8 cellular contexts compared by ENCODE assay signal in the genomic region with DNA sequence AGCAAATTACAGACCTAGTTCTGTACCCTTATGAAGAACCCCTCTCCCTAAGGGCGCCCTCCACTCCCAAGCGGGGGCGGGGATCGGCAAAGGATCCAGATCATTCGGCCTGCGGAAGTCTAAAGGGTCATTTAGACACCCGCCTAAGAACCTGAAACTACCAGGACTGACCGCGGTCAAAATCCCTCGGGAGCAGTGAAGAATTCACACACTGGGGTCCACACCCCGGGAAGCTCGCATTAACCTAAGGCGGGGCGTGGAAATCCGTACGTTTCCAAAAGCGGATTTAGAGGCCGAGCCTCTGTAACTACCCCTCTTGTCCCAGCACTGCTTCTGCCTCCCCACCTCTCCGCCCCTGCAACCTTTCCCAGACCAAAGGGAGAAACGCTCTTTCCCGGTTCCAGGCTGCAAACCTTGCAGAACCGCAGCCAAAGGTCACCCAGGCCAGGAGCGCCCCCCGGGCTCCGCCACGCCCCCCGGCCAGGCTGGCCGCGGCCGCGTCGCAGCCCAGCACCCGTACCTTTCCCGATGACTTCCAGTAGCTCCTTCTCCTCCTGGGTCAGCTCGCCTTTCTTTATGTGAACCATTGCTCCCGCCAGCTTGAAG. TPM values are rescaled to one million over a fixed set of nuclear protein-coding genes. Genes with fewer than 3 reads are reported as not detected.
DNase-seq lines count a peak whose midpoint lies in the region; ATAC-seq lines count a peak whose summit lies in the region.

No MANE protein-coding gene starts in this region.

- peaks cover 52% of the 10 kb centered on the region for H3K4me1 Mint-ChIP-seq in activated T-cell treated with anti-CD3 and anti-CD28 coated beads, Interleukin-2, amount 50 U/mL, for 4 hours (ENCODE audit: low read depth)
- H3K4me1 Mint-ChIP-seq in activated naive CD8-positive, alpha-beta T cell treated with anti-CD3 and anti-CD28 coated beads, Interleukin-2, amount 50 U/mL, for 24 hours = peaks cover 58% of the 10 kb centered on the region

- peak in 1 of 2 donors; percentile 1 for ATAC-seq in activated T-cell treated with anti-CD3 and anti-CD28 coated beads, Interleukin-2, amount 50 U/mL, for 4 hours
- peak; percentile 6 for ATAC-seq in activated naive CD8-positive, alpha-beta T cell treated with anti-CD3 and anti-CD28 coated beads, Interleukin-2, amount 50 U/mL, for 24 hours

- H3K27ac ChIP-seq in Karpas-422 (ENCODE audit: low read length) = peak overlapping the region; percentile 79

- H3K9ac ChIP-seq in Karpas-422 (ENCODE audit: low read length) (peak overlapping the region; percentile 85), skeletal muscle satellite cell (ENCODE audit: low read depth, low read length) (peak overlapping the region; percentile 82)

- peaks cover 15% of the 10 kb centered on the region; the same call in 1 of the 2 replicates for H3K36me3 ChIP-seq in Karpas-422 (ENCODE audit: insufficient read depth, low read length)
- H3K36me3 ChIP-seq in skeletal muscle satellite cell (ENCODE audit: insufficient read depth, low read length) = no peaks in the 10 kb centered on the region

- H3K4me2 ChIP-seq in Karpas-422 (ENCODE audit: low read depth, low read length, poor library complexity, severe bottlenecking) = peak overlapping the region; percentile 81
- H3K4me2 ChIP-seq in skeletal muscle satellite cell (ENCODE audit: low read length) = peak overlapping the region; percentile 82

- H3K27me3 Mint-ChIP-seq in activated T-cell treated with anti-CD3 and anti-CD28 coated beads, Interleukin-2, amount 50 U/mL, for 4 hours (ENCODE audit: low read depth) = no peaks in the 10 kb centered on the region
- H3K27me3 Mint-ChIP-seq in activated naive CD8-positive, alpha-beta T cell treated with anti-CD3 and anti-CD28 coated beads, Interleukin-2, amount 50 U/mL, for 24 hours = no peaks in the 10 kb centered on the region

- H2AFZ ChIP-seq in Karpas-422 (ENCODE audit: low read length) = peak overlapping the region; percentile 84

- H3K36me3 Mint-ChIP-seq in activated T-cell treated with anti-CD3 and anti-CD28 coated beads, Interleukin-2, amount 50 U/mL, for 4 hours (ENCODE audit: insufficient read depth) = peaks cover 19% of the 10 kb centered on the region
- H3K36me3 Mint-ChIP-seq in activated naive CD8-positive, alpha-beta T cell treated with anti-CD3 and anti-CD28 coated beads, Interleukin-2, amount 50 U/mL, for 24 hours (ENCODE audit: low read depth) = peaks cover 34% of the 10 kb centered on the region

- H3K27ac Mint-ChIP-seq in activated naive CD8-positive, alpha-beta T cell treated with anti-CD3 and anti-CD28 coated beads, Interleukin-2, amount 50 U/mL, for 24 hours = peak overlapping the region; percentile 98

- H3K4me1 ChIP-seq in Karpas-422 (ENCODE audit: low read length) = peaks cover 61% of the 10 kb centered on the region
- H3K4me1 ChIP-seq in skeletal muscle satellite cell (ENCODE audit: control insufficient read depth, insufficient read depth, low read length) = peaks cover 32% of the 10 kb centered on the region

- peaks cover 93% of the 10 kb centered on the region for H3K79me2 ChIP-seq in Karpas-422 (ENCODE audit: low read length)

- no peaks in the 10 kb centered on the region for H3K9me3 Mint-ChIP-seq in activated T-cell treated with anti-CD3 and anti-CD28 coated beads, Interleukin-2, amount 50 U/mL, for 4 hours
- no peaks in the 10 kb centered on the region for H3K9me3 Mint-ChIP-seq in activated naive CD8-positive, alpha-beta T cell treated with anti-CD3 and anti-CD28 coated beads, Interleukin-2, amount 50 U/mL, for 24 hours

- no peak for DNase-seq in activated T-cell treated with anti-CD3 and anti-CD28 coated beads, Interleukin-2, amount 50 U/mL, for 4 hours
- no peak for DNase-seq in activated T-cell treated with anti-CD3 and anti-CD28 coated beads, Interleukin-2, amount 50 U/mL, for 48 hours
- DNase-seq in Karpas-422 (peak; percentile 57), hippocampal formation (lab: John Stamatoyannopoulos, UW) (peak; percentile 42 to 78), foreskin melanocyte (no peak), NCI-H128 (lab: John Stamatoyannopoulos, UW; ENCODE audit: unreplicated experiment) (no peak)
- peak; percentile 29 for DNase-seq in activated naive CD8-positive, alpha-beta T cell treated with anti-CD3 and anti-CD28 coated beads, Interleukin-2, amount 50 U/mL, for 24 hours

- H3K9me2 ChIP-seq in Karpas-422 (replicated peaks; ENCODE audit: insufficient read depth, low read length) = no peaks in the 10 kb centered on the region

- no peaks in the 10 kb centered on the region for H3K9me3 ChIP-seq in Karpas-422 (ENCODE audit: low read length)
- H3K9me3 ChIP-seq in skeletal muscle satellite cell (replicated peaks; ENCODE audit: low read length) = no peaks in the 10 kb centered on the region

- peaks cover 33% of the 10 kb centered on the region for H4K20me1 ChIP-seq in Karpas-422 (ENCODE audit: insufficient read depth, low read depth, low read length)

- H3K4me3 Mint-ChIP-seq in activated T-cell treated with anti-CD3 and anti-CD28 coated beads, Interleukin-2, amount 50 U/mL, for 4 hours = peak overlapping the region; percentile 94
- H3K4me3 Mint-ChIP-seq in activated naive CD8-positive, alpha-beta T cell treated with anti-CD3 and anti-CD28 coated beads, Interleukin-2, amount 50 U/mL, for 24 hours = peak overlapping the region; percentile 96

- H3K27me3 ChIP-seq in Karpas-422 (ENCODE audit: low read length) (no peaks in the 10 kb centered on the region), skeletal muscle satellite cell (ENCODE audit: control insufficient read depth, insufficient read depth, low read length) (no peaks in the 10 kb centered on the region)

- H3K4me3 ChIP-seq in Karpas-422 (ENCODE audit: low read length) (peak overlapping the region; percentile 90), skeletal muscle satellite cell (ENCODE audit: low read length) (peak overlapping the region; percentile 89)

RNA-seq across cellular contexts. Expression of gene ANKMY2, which starts 0.5 kb away (rescaled TPM):
- total RNA-seq in activated T-cell treated with anti-CD3 and anti-CD28 coated beads, Interleukin-2, amount 50 U/mL, for 4 hours = 1 to 10 TPM; 5.7 to 7.1 (median 5.7) TPM
- total RNA-seq in Karpas-422 (2014; rRNA removed; shearing (Covaris generic); ENCODE audit: low replicate concordance) = 25.1 and 34.5 TPM in 2 replicates
- total RNA-seq in skeletal muscle satellite cell (2012; rRNA removed) = 14.0 and 14.7 TPM in 2 replicates

RNA-seq across cellular contexts. Expression of gene BZW2, which starts 0.9 kb away (rescaled TPM):
- 100 to 1,000 TPM; 116 to 135 (median 127) TPM for total RNA-seq in activated T-cell treated with anti-CD3 and anti-CD28 coated beads, Interleukin-2, amount 50 U/mL, for 4 hours
- total RNA-seq in Karpas-422 (2014; rRNA removed; shearing (Covaris generic); ENCODE audit: low replicate concordance) = 122 and 163 TPM in 2 replicates
- total RNA-seq in skeletal muscle satellite cell (2012; rRNA removed) = 87.4 and 106 TPM in 2 replicates

Comparison
In these comparisons a context has a peak if more than half of its experiments do, and no peak if none do; other contexts are left out.
1. DNase-seq: peak in Karpas-422 (single experiment), activated naive CD8-positive, alpha-beta T cell treated with anti-CD3 and anti-CD28 coated beads, Interleukin-2, amount 50 U/mL, for 24 hours (single experiment) and hippocampal formation (2 of 2); none in activated T-cell treated with anti-CD3 and anti-CD28 coated beads, Interleukin-2, amount 50 U/mL, for 4 hours (single experiment), activated T-cell treated with anti-CD3 and anti-CD28 coated beads, Interleukin-2, amount 50 U/mL, for 48 hours (0 of 2), foreskin melanocyte (single experiment) and NCI-H128 (single experiment).